Comparison of ENCODE assay signal across 1 cellular context in the genomic region with DNA sequence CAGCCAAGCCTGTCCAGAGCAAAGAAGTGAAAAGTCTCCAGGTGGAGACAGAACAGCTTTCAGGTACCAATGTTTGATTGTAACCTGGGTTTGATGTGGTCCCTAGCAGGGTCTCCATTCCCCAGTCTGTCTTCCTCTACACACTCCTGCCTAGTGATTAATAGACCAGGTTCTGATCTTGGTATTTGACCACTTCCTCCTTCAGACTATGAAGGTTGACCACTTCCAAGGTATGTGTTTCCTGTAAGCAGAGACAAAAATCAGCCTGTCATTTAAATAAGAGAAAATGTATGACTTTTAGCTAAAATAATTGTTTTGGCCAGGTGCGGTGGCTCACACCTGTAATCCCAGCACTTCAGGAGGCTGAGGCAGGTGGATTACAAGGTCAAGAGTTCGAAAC.
A peak's percentile ranks its signal among the peaks of the same experiment; 100 is the strongest.
TF ChIP-seq lines count a peak whose summit lies in the region.

No MANE protein-coding gene starts in this region.

TF ChIP-seq in K562, 482 proteins besides CTCF, POLR2A, EP300 and RAD21:
- peak; percentile 59; the same call in 1 of the 2 replicates for TF ChIP-seq SPI1 (IDR thresholded peaks at IDR 0.05; ENCODE audit: borderline replicate concordance, low read depth, low read length)
- TF ChIP-seq ZNF282 (CRISPR knock-in tag; IDR thresholded peaks at IDR 0.05), result no peak
